ENCODE assay signal across 16 cellular contexts in the genomic region with DNA sequence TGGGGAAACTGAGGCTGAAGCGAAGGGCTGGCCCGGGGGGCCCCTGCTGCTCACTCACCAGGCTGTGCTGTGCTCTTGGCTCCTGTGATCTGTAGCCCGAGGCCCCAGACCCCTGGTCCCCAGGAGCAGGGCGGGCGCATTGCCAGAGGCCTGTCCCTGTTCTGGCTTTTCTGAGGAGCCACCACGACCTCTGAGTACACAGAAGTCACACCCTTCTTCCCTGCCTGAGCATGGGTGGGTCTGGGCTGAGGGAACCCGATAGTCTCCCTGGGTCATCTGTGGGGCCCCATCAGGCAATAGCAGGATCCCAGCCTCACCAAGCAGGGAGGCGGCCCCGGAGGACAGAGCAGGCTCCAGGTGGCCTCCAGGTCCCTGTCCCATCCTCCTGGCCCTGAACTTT. TPM values are rescaled to one million over a fixed set of nuclear protein-coding genes. Genes with fewer than 3 reads are reported as not detected.
"Had no signal": no experiment of that assay in that cellular context is flagged by ENCODE, and none has a peak within 500 bp of the region (broad histone marks: within the 10 kb centered on the region; RNA-seq: fewer than 3 reads in every experiment).

No MANE protein-coding gene starts in this region.

- H3K27ac Mint-ChIP-seq: activated B cell treated with CpG ODN at 0.5 μM for 24 hours, progenitor cell of endocrine pancreas had no signal

- H3K27me3 Mint-ChIP-seq: naive thymus-derived CD8-positive, alpha-beta T cell had no signal

- H3K36me3 ChIP-seq: uterus had no signal

- H3K4me3 ChIP-seq: tibial artery, uterus had no signal

- H3K4me3 Mint-ChIP-seq: activated B cell treated with CpG ODN at 0.5 μM for 24 hours; naive thymus-derived CD8-positive, alpha-beta T cell had no signal

- H3K27ac ChIP-seq: tibial artery, uterus had no signal

- H3K27me3 ChIP-seq: tibial artery, uterus had no signal

- ATAC-seq: left colon; naive thymus-derived CD8-positive, alpha-beta T cell; right cardiac atrium had no signal

- H3K9me3 ChIP-seq: tibial artery, uterus had no signal

- H3K9me3 Mint-ChIP-seq: activated B cell treated with CpG ODN at 0.5 μM for 24 hours; naive thymus-derived CD8-positive, alpha-beta T cell had no signal

- DNase-seq: activated B cell treated with CpG ODN at 0.5 μM for 24 hours; activated effector memory CD4-positive, alpha-beta T cell treated with anti-CD3 and anti-CD28 coated beads, Interleukin-2, amount 50 U/mL, for 16 hours; activated T-cell treated with anti-CD3 and anti-CD28 coated beads for 4 hours; foreskin melanocyte; head of caudate nucleus; left colon; mammary epithelial cell; naive thymus-derived CD8-positive, alpha-beta T cell; nucleus accumbens; small intestine; tibial artery; uterus had no signal

RNA-seq across cellular contexts. Expression of a gene that starts 17.5 kb away (rescaled TPM):
- total RNA-seq: astrocyte, endothelial cell of umbilical vein, mammary epithelial cell, progenitor cell of endocrine pancreas had no signal

RNA-seq across cellular contexts. Expression of a gene that starts 37.6 kb away (rescaled TPM):
- total RNA-seq: naive thymus-derived CD8-positive, alpha-beta T cell had no signal
